In the genomic region with DNA sequence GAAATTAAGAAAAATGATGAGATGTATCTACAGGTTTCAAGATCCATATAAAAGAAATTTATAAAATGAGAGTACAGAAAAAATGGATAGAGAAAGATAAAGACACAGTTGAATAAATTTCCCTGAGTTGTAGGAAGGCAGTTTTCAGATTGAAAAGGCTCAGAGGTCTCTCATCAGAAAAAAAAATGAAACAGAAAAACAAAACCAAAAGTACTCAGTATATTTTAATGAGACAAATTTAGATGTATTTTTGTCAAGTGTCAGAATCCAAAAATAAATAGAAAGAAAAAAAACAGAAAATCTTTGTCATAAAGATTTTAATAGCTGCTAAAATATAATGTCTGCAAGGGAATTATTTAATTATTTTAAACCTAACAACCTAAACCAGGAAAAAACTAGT, we compare ENCODE assay signal across 1 cellular context.
TF ChIP-seq lines count a peak whose summit lies in the region.

No MANE protein-coding gene starts in this region.

TF ChIP-seq in GM12878, 131 proteins besides CTCF, POLR2A, EP300 and RAD21 (continued from another document):
- TF ChIP-seq RELB (IDR thresholded peaks at IDR 0.05; ENCODE audit: low read depth) = 0 out of 2 replicates have a peak, but pooled peaks have one; percentile 16
- TF ChIP-seq MEF2A (IDR thresholded peaks at IDR 0.05; ENCODE audit: insufficient read depth, low read depth, low read length) = peak; percentile 59; the same call in 1 of the 2 replicates
- no peak for TF ChIP-seq ESRRA (IDR thresholded peaks at IDR 0.05; ENCODE audit: low read length)
- peak; percentile 67; the same call in 1 of the 2 replicates for TF ChIP-seq ZNF384 (IDR thresholded peaks at IDR 0.05; ENCODE audit: borderline replicate concordance, low read depth, low read length)
- TF ChIP-seq KAT2A (conservative IDR thresholded peaks at IDR 0.05; ENCODE audit: control insufficient read depth, low read depth, low read length) = no peak
